In genomic region chr7:40595129-40595528, GRCh38 we compare ENCODE assay signal across 16 cellular contexts.
DNase-seq lines count a peak whose midpoint lies in the region; ATAC-seq, FAIRE-seq and TF ChIP-seq lines count a peak whose summit lies in the region.
"Had no signal": no experiment of that assay in that cellular context is flagged by ENCODE, and none has a peak within 500 bp of the region (broad histone marks: within the 10 kb centered on the region; RNA-seq: fewer than 3 reads in every experiment).

No MANE protein-coding gene starts in this region.

- H3K79me1 ChIP-seq in IMR-90 (ENCODE audit: low read depth in 1 of 2, low read length in 2 of 2): no peaks in the 10 kb centered on the region

- H2BK20ac ChIP-seq in IMR-90 (ENCODE audit: low read depth, low read length): no peak overlapping the region

- no peaks in the 10 kb centered on the region for H3K27me3 ChIP-seq in IMR-90 (ENCODE audit: control insufficient read depth, insufficient read depth, low read length)
- H3K27me3 ChIP-seq in astrocyte (ENCODE audit: insufficient read depth, low read length): no peaks in the 10 kb centered on the region
- no peaks in the 10 kb centered on the region for H3K27me3 ChIP-seq in uterus
- H3K27me3 ChIP-seq in Peyer's patch: no peaks in the 10 kb centered on the region
- H3K27me3 ChIP-seq: BLaER1 treated with 17β-estradiol and CSF1 and Interleukin-3, amounts not matched to agents 10 nM and 100 nM had no signal

- no peak overlapping the region for H3K18ac ChIP-seq in IMR-90 (ENCODE audit: low read depth, low read length)

- no peak overlapping the region for H4K5ac ChIP-seq in IMR-90 (ENCODE audit: low read depth, low read length)

- no peaks in the 10 kb centered on the region for H3K27me3 Mint-ChIP-seq in astrocyte (ENCODE audit: low read depth, unreplicated experiment)
- H3K27me3 Mint-ChIP-seq: CD4-positive, CD25-positive, alpha-beta regulatory T cell had no signal

- H4K20me1 ChIP-seq in IMR-90 (ENCODE audit: insufficient read depth, low read length) (no peaks in the 10 kb centered on the region), astrocyte (ENCODE audit: insufficient read depth, low read length) (no peaks in the 10 kb centered on the region)
- H4K20me1 ChIP-seq: BLaER1 treated with 17β-estradiol and CSF1 and Interleukin-3, amounts not matched to agents 10 nM and 100 nM had no signal

- CTCF ChIA-PET in IMR-90 (lab: Yijun Ruan, JAX): no interaction called here

- H3K4me2 ChIP-seq in IMR-90 (ENCODE audit: low read depth, low read length) (no peak overlapping the region), astrocyte (ENCODE audit: low read length) (no peak overlapping the region)
- H3K4me2 ChIP-seq: BLaER1 treated with 17β-estradiol and CSF1 and Interleukin-3, amounts not matched to agents 10 nM and 100 nM; GM23338 had no signal

- FAIRE-seq in astrocyte (lab: Jason Lieb, UNC): no peak
- FAIRE-seq: G401.6, GM12891 had no signal

- H3K9me3 Mint-ChIP-seq in astrocyte (ENCODE audit: unreplicated experiment): no peaks in the 10 kb centered on the region
- H3K9me3 Mint-ChIP-seq: GM23338 had no signal

- H2AK9ac ChIP-seq in IMR-90 (replicated peaks; ENCODE audit: low read depth, low read length, poor library complexity): no peak overlapping the region

- H3K4me1 ChIP-seq in IMR-90 (ENCODE audit: control insufficient read depth, insufficient read depth, low read length): no peaks in the 10 kb centered on the region
- H3K4me1 ChIP-seq in astrocyte (ENCODE audit: insufficient read depth, low read length): no peaks in the 10 kb centered on the region
- peaks cover 0 to 4% of the 10 kb centered on the region in 2 donors for H3K4me1 ChIP-seq in uterus
- no peaks in the 10 kb centered on the region for H3K4me1 ChIP-seq in Peyer's patch

- no peak overlapping the region for H4K91ac ChIP-seq in IMR-90 (ENCODE audit: insufficient read depth, low read depth, low read length)

- H2AK5ac ChIP-seq in IMR-90 (ENCODE audit: low read depth, low read length): no peak overlapping the region

- H3K4me1 Mint-ChIP-seq in astrocyte (ENCODE audit: low read depth, unreplicated experiment): peaks cover 4% of the 10 kb centered on the region
- H3K4me1 Mint-ChIP-seq: GM23338 had no signal

- H3K56ac ChIP-seq in IMR-90 (ENCODE audit: extremely low read depth, insufficient read depth, low read length): no peak overlapping the region

- H3K9ac ChIP-seq in IMR-90 (ENCODE audit: low read depth, low read length) (no peak overlapping the region), astrocyte (ENCODE audit: low read length) (no peak overlapping the region)
- H3K9ac ChIP-seq: BLaER1 treated with 17β-estradiol and CSF1 and Interleukin-3, amounts not matched to agents 10 nM and 100 nM had no signal

- in situ Hi-C loops in IMR-90 (cut with MboI; ENCODE audit: low sequenced_read_pairs): no loop called here

- H3K23ac ChIP-seq in IMR-90 (ENCODE audit: low read depth, low read length): no peak overlapping the region

- no peaks in the 10 kb centered on the region for H3K36me3 Mint-ChIP-seq in astrocyte (ENCODE audit: low read depth, unreplicated experiment)
- H3K36me3 Mint-ChIP-seq: CD4-positive, CD25-positive, alpha-beta regulatory T cell had no signal

- intact Hi-C loops in IMR-90 (cut with micrococcal nuclease): no loop called here
- intact Hi-C loops in uterus (cut with DNase I; ENCODE audit: low total_unique reads): no loop called here

- H2BK15ac ChIP-seq in IMR-90 (ENCODE audit: low read depth, low read length): no peak overlapping the region

- H2AFZ ChIP-seq in IMR-90 (replicated peaks; ENCODE audit: low read length, poor library complexity): no peak overlapping the region
- H2AFZ ChIP-seq in astrocyte (ENCODE audit: low read depth, low read length): no peak overlapping the region
- H2AFZ ChIP-seq: GM23338 had no signal

- DNase-seq in IMR-90: peak; percentile 28
- peak; percentile 77 for DNase-seq in astrocyte (ENCODE audit: low read depth)
- DNase-seq in left kidney (ENCODE audit: low read depth, low spot score): peak; percentile 19
- DNase-seq in uterus: no peak
- DNase-seq in activated T-cell treated with anti-CD3 and anti-CD28 coated beads, Interleukin-2, amount 50 U/mL, for 1 hour: no peak
- DNase-seq in amniotic stem cell (lab: John Stamatoyannopoulos, UW): no peak
- no peak for DNase-seq in Peyer's patch
- DNase-seq: 8988T; CD4-positive, CD25-positive, alpha-beta regulatory T cell; DMS79; EL; H7 had no signal

- no peak overlapping the region for H3K4me3 ChIP-seq in IMR-90 (ENCODE audit: insufficient read depth, low read depth, low read length)
- H3K4me3 ChIP-seq in astrocyte (ENCODE audit: insufficient read depth, low read depth, low read length): no peak overlapping the region
- H3K4me3 ChIP-seq in uterus: no peak overlapping the region
- H3K4me3 ChIP-seq in Peyer's patch: no peak overlapping the region
- H3K4me3 ChIP-seq: BLaER1 treated with 17β-estradiol and CSF1 and Interleukin-3, amounts not matched to agents 10 nM and 100 nM; GM23338 had no signal

- no peak overlapping the region for H4K8ac ChIP-seq in IMR-90 (ENCODE audit: low read depth in 2 of 2, low read length in 2 of 2)

- no peak overlapping the region for H2BK120ac ChIP-seq in IMR-90 (ENCODE audit: low read depth, low read length)

- no peak for TF ChIP-seq RAD21 in IMR-90 (IDR thresholded peaks at IDR 0.05; ENCODE audit: low read length)

- no peak overlapping the region for H2BK5ac ChIP-seq in IMR-90 (ENCODE audit: low read depth, low read length, poor library complexity, severe bottlenecking)

- no peaks in the 10 kb centered on the region for H3K79me2 ChIP-seq in astrocyte (ENCODE audit: insufficient read depth, low read length)

- TF ChIP-seq POLR2A in IMR-90 (IDR thresholded peaks at IDR 0.05; ENCODE audit: low read depth, low read length) (no peak), uterus (IDR thresholded peaks at IDR 0.05) (no peak), Peyer's patch (IDR thresholded peaks at IDR 0.05) (no peak)

- no peak for TF ChIP-seq CTCF in IMR-90 (conservative IDR thresholded peaks at IDR 0.05; ENCODE audit: low read depth, low read length)
- no peak for TF ChIP-seq CTCF in astrocyte (IDR thresholded peaks at IDR 0.05; ENCODE audit: insufficient read depth, low read depth, low read length)
- TF ChIP-seq CTCF in uterus (IDR thresholded peaks at IDR 0.05): no peak
- TF ChIP-seq CTCF in Peyer's patch (IDR thresholded peaks at IDR 0.05): no peak

- ATAC-seq in IMR-90 (ENCODE audit: low read depth): no peak
- ATAC-seq: GM23338 had no signal

- H3K4me3 Mint-ChIP-seq in astrocyte (ENCODE audit: unreplicated experiment): no peak overlapping the region
- H3K4me3 Mint-ChIP-seq: CD4-positive, CD25-positive, alpha-beta regulatory T cell; GM23338 had no signal

- H3K27ac Mint-ChIP-seq in astrocyte (ENCODE audit: unreplicated experiment): no peak overlapping the region
- H3K27ac Mint-ChIP-seq: CD4-positive, CD25-positive, alpha-beta regulatory T cell; GM23338 had no signal

- no peaks in the 10 kb centered on the region; the same call in 1 of the 2 replicates for H3K36me3 ChIP-seq in IMR-90 (ENCODE audit: control insufficient read depth, insufficient read depth, low read length)
- H3K36me3 ChIP-seq in astrocyte (ENCODE audit: insufficient read depth, low read length): no peaks in the 10 kb centered on the region
- no peaks in the 10 kb centered on the region for H3K36me3 ChIP-seq in uterus
- H3K36me3 ChIP-seq in Peyer's patch: no peaks in the 10 kb centered on the region
- H3K36me3 ChIP-seq: BLaER1 treated with 17β-estradiol and CSF1 and Interleukin-3, amounts not matched to agents 10 nM and 100 nM had no signal

- H3K4ac ChIP-seq in IMR-90 (ENCODE audit: low read depth, low read length): no peak overlapping the region

- no peak overlapping the region for H3K27ac ChIP-seq in IMR-90 (ENCODE audit: insufficient read depth, low read length)
- H3K27ac ChIP-seq in astrocyte (ENCODE audit: low read depth, low read length): no peak overlapping the region
- peak overlapping the region; percentile 33 to 35 for H3K27ac ChIP-seq in uterus
- H3K27ac ChIP-seq in Peyer's patch: no peak overlapping the region
- H3K27ac ChIP-seq: BLaER1 treated with 17β-estradiol and CSF1 and Interleukin-3, amounts not matched to agents 10 nM and 100 nM had no signal

- dilution Hi-C loops in IMR-90 (cut with HindIII; ENCODE audit: low sequenced_read_pairs, unreplicated experiment): no loop called here

- no peak overlapping the region for H3K14ac ChIP-seq in IMR-90 (replicated peaks; ENCODE audit: low read depth, low read length)

- peaks cover 3% of the 10 kb centered on the region; the same call in 1 of the 2 replicates for H3K9me3 ChIP-seq in IMR-90 (ENCODE audit: control insufficient read depth, insufficient read depth, low read length)
- no peaks in the 10 kb centered on the region for H3K9me3 ChIP-seq in astrocyte (ENCODE audit: insufficient read depth, low read depth, low read length)
- no peaks in the 10 kb centered on the region for H3K9me3 ChIP-seq in uterus
- peaks cover 0 to 6% (median 0%) of the 10 kb centered on the region in 4 donors for H3K9me3 ChIP-seq in Peyer's patch

- no TSS peak for BruUV-seq in IMR-90 (replicated peaks; lab: Mats Ljungman, UMichigan)

- H3K9me1 ChIP-seq in IMR-90 (ENCODE audit: insufficient read depth, low read length): no peaks in the 10 kb centered on the region

- POLR2A ChIA-PET in IMR-90 (lab: Charles Lee; ENCODE audit: unreplicated experiment): no interaction called here

- no CpG with 5 or more reads among the region's 6 CpGs for WGBS in IMR-90 (ENCODE audit: extremely low coverage in 2 of 2, insufficient read length in 1 of 2), 2 experiments

TF ChIP-seq in IMR-90, 13 proteins besides CTCF, POLR2A, EP300 and RAD21 (continues in another document):
- TF ChIP-seq SMC3 (IDR thresholded peaks at IDR 0.05; ENCODE audit: low read depth, low read length) (no peak), MAZ (IDR thresholded peaks at IDR 0.05; ENCODE audit: borderline replicate concordance, low read depth, low read length) (no peak), USF2 (IDR thresholded peaks at IDR 0.05; ENCODE audit: low read depth, low read length) (no peak), NFE2L2 (IDR thresholded peaks at IDR 0.05; ENCODE audit: low read depth, low read length) (no peak), MAFK (IDR thresholded peaks at IDR 0.05; ENCODE audit: low read depth, low read length) (no peak), CEBPB (IDR thresholded peaks at IDR 0.05; ENCODE audit: low read depth, low read length) (no peak), FOS (IDR thresholded peaks at IDR 0.05; ENCODE audit: low read depth, low read length) (no peak), BHLHE40 (IDR thresholded peaks at IDR 0.05; ENCODE audit: low read depth, low read length) (no peak), RFX5 (IDR thresholded peaks at IDR 0.05; ENCODE audit: low read depth, low read length) (no peak), MXI1 (IDR thresholded peaks at IDR 0.05; ENCODE audit: borderline replicate concordance, low read depth, low read length) (no peak)

Comparison
In these comparisons a context has a peak if more than half of its experiments do, and no peak if none do; other contexts are left out.
1. DNase-seq: peak in IMR-90 (single experiment), astrocyte (single experiment) and left kidney (single experiment); none in uterus (0 of 2), activated T-cell treated with anti-CD3 and anti-CD28 coated beads, Interleukin-2, amount 50 U/mL, for 1 hour (single experiment), amniotic stem cell (single experiment) and Peyer's patch (0 of 3).
2. H3K27ac ChIP-seq: peak in uterus (2 of 2); none in IMR-90 (single experiment), astrocyte (single experiment) and Peyer's patch (0 of 4).